ENCODE assay signal across 8 cellular contexts in the genomic region with DNA sequence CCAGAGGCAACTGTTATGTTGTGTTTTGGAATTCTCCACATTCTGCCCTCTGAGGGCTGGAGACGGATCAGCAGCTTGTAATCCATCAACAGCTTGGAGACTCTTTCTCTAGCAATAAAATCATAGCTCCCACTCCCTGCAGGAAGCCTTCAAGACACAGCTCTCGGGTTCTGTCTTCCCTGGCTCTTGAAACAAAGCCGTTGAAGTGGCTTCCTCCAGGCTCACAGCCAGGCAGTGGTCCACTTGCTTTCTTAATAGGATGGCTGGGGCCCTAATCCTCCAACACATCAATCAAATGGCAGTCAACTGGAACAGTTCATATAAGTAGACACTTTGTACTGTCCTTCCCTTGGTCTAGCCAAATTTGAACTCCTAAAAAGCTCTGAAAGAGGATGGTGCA.
A peak's percentile ranks its signal among the peaks of the same experiment; 100 is the strongest.
DNase-seq lines count a peak whose midpoint lies in the region; ATAC-seq and TF ChIP-seq lines count a peak whose summit lies in the region.

No MANE protein-coding gene starts in this region.

- H3K4me1 ChIP-seq in A673 (ENCODE audit: insufficient read depth, low read length, poor library complexity, severe bottlenecking) (peaks cover 11% of the 10 kb centered on the region), PC-9 (replicated peaks; ENCODE audit: insufficient read depth) (no peaks in the 10 kb centered on the region)

- H3K9me2 ChIP-seq in PC-9 (ENCODE audit: insufficient read depth) = no peaks in the 10 kb centered on the region

- BruUV-seq in A673 (replicated peaks; lab: Mats Ljungman, UMichigan) (no TSS peak), PC-9 (replicated peaks; lab: Mats Ljungman, UMichigan) (no TSS peak)

- CTCF ChIA-PET in A673 (lab: Charles Lee) (interaction anchor here (0.6 kb wide), 1 partner anchor 55 kb away, joined by 5 read pairs; no protein-coding TSS in a partner anchor), PC-9 (lab: Charles Lee) (no interaction called here)

- H3K79me2 ChIP-seq in PC-9 (ENCODE audit: low read depth) = no peaks in the 10 kb centered on the region

- H3K9me3 ChIP-seq in A673 (ENCODE audit: low read depth, low read length, poor library complexity, severe bottlenecking) = no peaks in the 10 kb centered on the region
- no peaks in the 10 kb centered on the region for H3K9me3 ChIP-seq in PC-9 (ENCODE audit: insufficient read depth, low read depth)

- intact Hi-C loops in A673 (cut with micrococcal nuclease; ENCODE audit: unreplicated experiment) (no loop called here), PC-9 (cut with micrococcal nuclease; ENCODE audit: unreplicated experiment) (no loop called here)

- POLR2A ChIA-PET in A673 (lab: Charles Lee; ENCODE audit: low non-redundant PET) (no interaction called here), PC-9 (lab: Charles Lee; ENCODE audit: unreplicated experiment) (no interaction called here)

- no peaks in the 10 kb centered on the region for H3F3A ChIP-seq in PC-9 (ENCODE audit: insufficient read depth, low read depth)

- H2AFZ ChIP-seq in PC-9 = no peak overlapping the region

- H3K4me3 ChIP-seq in A673 (ENCODE audit: low read depth, low read length, poor library complexity, severe bottlenecking) = peak overlapping the region; percentile 23
- H3K4me3 ChIP-seq in PC-9 = no peak overlapping the region

- no peaks in the 10 kb centered on the region for H3K27me3 ChIP-seq in A673 (replicated peaks; ENCODE audit: insufficient read depth, low read depth, low read length, poor library complexity)
- H3K27me3 ChIP-seq in PC-9 (ENCODE audit: insufficient read depth, low read depth) = peaks cover 88% of the 10 kb centered on the region

- no peaks in the 10 kb centered on the region for H3K36me3 ChIP-seq in A673 (ENCODE audit: insufficient read depth, low read length, poor library complexity, severe bottlenecking)
- no peaks in the 10 kb centered on the region for H3K36me3 ChIP-seq in PC-9 (ENCODE audit: low read depth)

- no peaks in the 10 kb centered on the region for H4K20me1 ChIP-seq in PC-9 (ENCODE audit: insufficient read depth)

- peak; percentile 17 for ATAC-seq in GM18502 (IDR thresholded peaks at IDR 0.05; ENCODE audit: poor library complexity, unreplicated experiment)
- ATAC-seq in HG03354 (IDR thresholded peaks at IDR 0.05; ENCODE audit: poor library complexity, severe bottlenecking, unreplicated experiment) = peak; percentile 23
- ATAC-seq in HG03439 (IDR thresholded peaks at IDR 0.05; ENCODE audit: unreplicated experiment) = no peak

- no peak overlapping the region for H3K4me2 ChIP-seq in PC-9

- no peak overlapping the region for H3K27ac ChIP-seq in A673 (ENCODE audit: low read depth, low read length, poor library complexity, severe bottlenecking)
- no peak overlapping the region for H3K27ac ChIP-seq in PC-9

- TF ChIP-seq CTCF in A673 (conservative IDR thresholded peaks at IDR 0.05; ENCODE audit: low read depth, low read length) (peak; percentile 32; the same call in 1 of the 2 replicates), PC-9 (conservative IDR thresholded peaks at IDR 0.05) (no peak)

- DNase-seq in A673 (ENCODE audit: low spot score) = peak; percentile 78
- DNase-seq in cerebellum (ENCODE audit: low spot score) = peak; percentile 35
- DNase-seq in PC-9 = no peak
- DNase-seq in Ammon's horn (ENCODE audit: low spot score) = no peak
- DNase-seq in stimulated activated CD4-positive, alpha-beta T cell treated with anti-CD3 and anti-CD28 coated beads, Interleukin-2, amount 100 ng/mL, for 24 hours = no peak

Comparison
In these comparisons a context has a peak if more than half of its experiments do, and no peak if none do; other contexts are left out.
1. DNase-seq: peak in A673 (single experiment) and cerebellum (single experiment); none in PC-9 (0 of 2), Ammon's horn (single experiment) and stimulated activated CD4-positive, alpha-beta T cell treated with anti-CD3 and anti-CD28 coated beads, Interleukin-2, amount 100 ng/mL, for 24 hours (0 of 2).